24 cellular contexts compared by ENCODE assay signal in the genomic region with DNA sequence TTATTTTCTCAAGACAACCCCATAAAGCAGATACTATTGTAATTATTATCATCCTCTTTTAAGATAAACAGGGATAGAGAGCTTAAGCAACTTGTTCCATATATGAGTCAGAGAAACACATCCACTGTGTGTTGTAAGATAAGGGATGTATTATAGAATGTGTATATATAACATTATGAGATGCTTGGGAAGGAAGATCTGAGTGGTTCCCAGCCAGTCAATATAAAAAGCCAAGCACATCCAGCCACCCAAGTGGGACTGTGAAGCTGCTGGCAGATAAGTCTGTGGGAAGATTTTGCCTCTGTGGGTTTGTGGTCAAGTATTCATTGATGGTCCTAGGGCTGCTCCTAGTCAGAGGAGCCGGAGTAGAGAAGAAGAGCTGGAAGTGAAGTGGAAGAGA. TPM values are rescaled to one million over a fixed set of nuclear protein-coding genes. Genes with fewer than 3 reads are reported as not detected.
DNase-seq lines count a peak whose midpoint lies in the region; TF ChIP-seq lines count a peak whose summit lies in the region.
"Had no signal": no experiment of that assay in that cellular context is flagged by ENCODE, and none has a peak within 500 bp of the region (broad histone marks: within the 10 kb centered on the region; RNA-seq: fewer than 3 reads in every experiment).

No MANE protein-coding gene starts in this region.

- H3F3A ChIP-seq in smooth muscle cell (ENCODE audit: low read depth), result peaks cover 4% of the 10 kb centered on the region

- no peak overlapping the region for H3K9ac ChIP-seq in smooth muscle cell (ENCODE audit: low read depth)

- no peaks in the 10 kb centered on the region for H3K4me1 ChIP-seq in smooth muscle cell (ENCODE audit: low read depth)

- DNase-seq in OCI-M1 (lab: John Stamatoyannopoulos, UW) (peak; percentile 33), epithelial cell of esophagus (ENCODE audit: low read depth) (peak; percentile 25), fibroblast of villous mesenchyme (ENCODE audit: low read depth) (peak; percentile 89), smooth muscle cell (lab: John Stamatoyannopoulos, UW; ENCODE audit: unreplicated experiment) (no peak), SKM-1 treated with dmso at 0.1 percent for 144 hours (lab: John Stamatoyannopoulos, UW; ENCODE audit: unreplicated experiment) (no peak), NCI-H1417 treated with DMSO at 0.1 percent for 48 hours (lab: John Stamatoyannopoulos, UW) (no peak), KG1 (lab: John Stamatoyannopoulos, UW) (no peak)
- DNase-seq in stimulated activated CD4-positive, alpha-beta T cell treated with anti-CD3 and anti-CD28 coated beads, Interleukin-4, amount 100 ng/mL, for 24 hours, result no peak
- DNase-seq: BE2C, DMS53, GDM1, H9, HFFc6, KBM-7, MG63, NCI-H1105 treated with DMSO at 0.1 percent for 48 hours, NCI-H2081, NCI-H226, NCI-H510A, NCI-H69, SHP77 had no signal

- H3K9me3 ChIP-seq in smooth muscle cell (replicated peaks; ENCODE audit: low read depth), result no peaks in the 10 kb centered on the region
- H3K9me3 ChIP-seq: BE2C, MG63 had no signal

- H4K20me1 ChIP-seq in smooth muscle cell (ENCODE audit: low read depth), result no peaks in the 10 kb centered on the region

- WGBS in smooth muscle cell (ENCODE audit: low lambda C conversion rate), result 32% methylated on average over 1 of the region's 1 CpG

- peak overlapping the region; percentile 61 for H3K27ac ChIP-seq in smooth muscle cell (ENCODE audit: low read depth)
- H3K27ac ChIP-seq: RWPE1 had no signal

- no peak overlapping the region for H3K4me3 ChIP-seq in epithelial cell of esophagus (ENCODE audit: low read length)
- no peak overlapping the region for H3K4me3 ChIP-seq in fibroblast of villous mesenchyme (ENCODE audit: low read depth, low read length)
- no peak overlapping the region for H3K4me3 ChIP-seq in smooth muscle cell
- H3K4me3 ChIP-seq: GM12878, GM23338, MG63 had no signal

- no peaks in the 10 kb centered on the region for H3K79me2 ChIP-seq in smooth muscle cell (ENCODE audit: low read depth)

- peaks cover 15% of the 10 kb centered on the region for H3K27me3 ChIP-seq in smooth muscle cell (ENCODE audit: low read depth)
- H3K27me3 ChIP-seq: BE2C, MG63 had no signal

- H3K4me2 ChIP-seq in smooth muscle cell, result peak overlapping the region; percentile 39
- H3K4me2 ChIP-seq: GM23338 had no signal

- TF ChIP-seq CTCF in epithelial cell of esophagus (IDR thresholded peaks at IDR 0.05; ENCODE audit: insufficient read depth, low read depth, low read length, missing control alignments) (no peak), fibroblast of villous mesenchyme (IDR thresholded peaks at IDR 0.05; ENCODE audit: insufficient read depth, low read depth, low read length) (no peak), smooth muscle cell (IDR thresholded peaks at IDR 0.05; ENCODE audit: borderline replicate concordance, insufficient read depth, poor library complexity, severe bottlenecking) (no peak)

- H3K36me3 ChIP-seq in smooth muscle cell (ENCODE audit: low read depth), result no peaks in the 10 kb centered on the region
- H3K36me3 ChIP-seq: BE2C, MG63 had no signal

- H2AFZ ChIP-seq in smooth muscle cell (ENCODE audit: low read depth), result no peak overlapping the region
- H2AFZ ChIP-seq: GM23338 had no signal

RNA-seq across cellular contexts. Expression of gene BMPR1B, which starts 16.5 kb away (rescaled TPM):
- total RNA-seq in fibroblast of villous mesenchyme, result 2.3 and 4.3 TPM in 2 replicates
- total RNA-seq in smooth muscle cell, result 0.13 and 1.2 TPM in 2 replicates
- polyA plus RNA-seq in smooth muscle cell, result 0.03 and 0.24 TPM in 2 replicates
- total RNA-seq: GM12878, HFFc6 had no signal
- polyA plus RNA-seq: GM12878 had no signal

Comparison
In these comparisons a context has a peak if more than half of its experiments do, and no peak if none do; other contexts are left out.
1. DNase-seq: peak in OCI-M1 (single experiment), epithelial cell of esophagus (single experiment) and fibroblast of villous mesenchyme (single experiment); none in smooth muscle cell (single experiment), SKM-1 treated with dmso at 0.1 percent for 144 hours (single experiment), stimulated activated CD4-positive, alpha-beta T cell treated with anti-CD3 and anti-CD28 coated beads, Interleukin-4, amount 100 ng/mL, for 24 hours (single experiment), NCI-H1417 treated with DMSO at 0.1 percent for 48 hours (single experiment) and KG1 (single experiment).